ENCODE assay signal across 1 cellular context in genomic region chrX:270848-271367, GRCh38.
TF ChIP-seq lines count a peak whose summit lies in the region.

No MANE protein-coding gene starts in this region.

TF ChIP-seq in GM23338, 12 proteins besides CTCF, POLR2A, EP300 and RAD21 (continued from another document):
- TF ChIP-seq ZNF462 (CRISPR knock-in tag; IDR thresholded peaks at IDR 0.05) (no peak), ZNF331 (CRISPR knock-in tag; IDR thresholded peaks at IDR 0.05; ENCODE audit: low read depth) (no peak), ETS1 (IDR thresholded peaks at IDR 0.05) (no peak), NANOG (IDR thresholded peaks at IDR 0.05; ENCODE audit: borderline replicate concordance) (no peak), REST (IDR thresholded peaks at IDR 0.05; ENCODE audit: unreplicated experiment) (no peak), EZH2 (IDR thresholded peaks at IDR 0.05; ENCODE audit: low read depth, unreplicated experiment) (no peak), ZNF114 (CRISPR knock-in tag; IDR thresholded peaks at IDR 0.05) (no peak), POLR2AphosphoS5 (IDR thresholded peaks at IDR 0.05; ENCODE audit: low read depth) (no peak)
